10 cellular contexts compared by ENCODE assay signal in genomic region chr11:78290293-78291176, GRCh38.
A peak's percentile ranks its signal among the peaks of the same experiment; 100 is the strongest.
DNase-seq lines count a peak whose midpoint lies in the region; ATAC-seq and TF ChIP-seq lines count a peak whose summit lies in the region.
"Had no signal": no experiment of that assay in that cellular context is flagged by ENCODE, and none has a peak within 500 bp of the region (broad histone marks: within the 10 kb centered on the region; RNA-seq: fewer than 3 reads in every experiment).

No MANE protein-coding gene starts in this region.

- CTCF ChIA-PET in activated CD8-positive, alpha-beta T cell treated with anti-CD3 and anti-CD28 coated beads, Interleukin-2, amount 10 ng/mL, durations not matched to agents 7 days and 5 days (lab: Charles Lee), result no interaction called here

- intact Hi-C loops in left colon (cut with DNase I, micrococcal nuclease), result no loop called here

- ATAC-seq in activated CD8-positive, alpha-beta T cell treated with anti-CD3 and anti-CD28 coated beads, Interleukin-2, amount 10 ng/mL, durations not matched to agents 7 days and 5 days, result peak; percentile 52
- ATAC-seq in left colon, result peak; percentile 26
- no peak for ATAC-seq in GM18868 (IDR thresholded peaks at IDR 0.05; ENCODE audit: unreplicated experiment)
- no peak for ATAC-seq in GM18907 (IDR thresholded peaks at IDR 0.05; ENCODE audit: unreplicated experiment)
- no peak for ATAC-seq in HG03571 (IDR thresholded peaks at IDR 0.05; ENCODE audit: unreplicated experiment)

- no peak overlapping the region for H3K4me3 ChIP-seq in AG10803 (ENCODE audit: low read length)

- H3K4me3 Mint-ChIP-seq in activated CD8-positive, alpha-beta T cell treated with anti-CD3 and anti-CD28 coated beads, Interleukin-2, amount 10 ng/mL, durations not matched to agents 7 days and 5 days, result peak overlapping the region; percentile 29

- POLR2A ChIA-PET in activated CD8-positive, alpha-beta T cell treated with anti-CD3 and anti-CD28 coated beads, Interleukin-2, amount 10 ng/mL, durations not matched to agents 7 days and 5 days (lab: Charles Lee), result no interaction called here

- peaks cover 25% of the 10 kb centered on the region for H3K9me3 Mint-ChIP-seq in activated CD8-positive, alpha-beta T cell treated with anti-CD3 and anti-CD28 coated beads, Interleukin-2, amount 10 ng/mL, durations not matched to agents 7 days and 5 days (ENCODE audit: insufficient read depth)

- peaks cover 44% of the 10 kb centered on the region for H3K4me1 Mint-ChIP-seq in activated CD8-positive, alpha-beta T cell treated with anti-CD3 and anti-CD28 coated beads, Interleukin-2, amount 10 ng/mL, durations not matched to agents 7 days and 5 days (ENCODE audit: low read depth)

- peak; percentile 85 for DNase-seq in AG10803 (ENCODE audit: low read depth)
- peak; percentile 37 for DNase-seq in HuH-7 (ENCODE audit: low spot score)
- DNase-seq in activated CD8-positive, alpha-beta T cell treated with anti-CD3 and anti-CD28 coated beads, Interleukin-2, amount 10 ng/mL, durations not matched to agents 7 days and 5 days, result peak; percentile 67
- no peak for DNase-seq in left colon
- DNase-seq in NCI-H2107 (lab: John Stamatoyannopoulos, UW), result no peak
- DNase-seq: activated effector memory CD4-positive, alpha-beta T cell treated with anti-CD3 and anti-CD28 coated beads, Interleukin-2, amount 50 U/mL, for 16 hours; NCI-H1092 treated with DMSO at 0.1 percent for 48 hours had no signal

- TF ChIP-seq CTCF in AG10803 (conservative IDR thresholded peaks at IDR 0.05; ENCODE audit: low read length), result no peak

- H3K27ac Mint-ChIP-seq in activated CD8-positive, alpha-beta T cell treated with anti-CD3 and anti-CD28 coated beads, Interleukin-2, amount 10 ng/mL, durations not matched to agents 7 days and 5 days, result peak overlapping the region; percentile 76

- H3K27me3 Mint-ChIP-seq in activated CD8-positive, alpha-beta T cell treated with anti-CD3 and anti-CD28 coated beads, Interleukin-2, amount 10 ng/mL, durations not matched to agents 7 days and 5 days (ENCODE audit: low read depth), result no peaks in the 10 kb centered on the region

- peaks cover 50% of the 10 kb centered on the region for H3K36me3 Mint-ChIP-seq in activated CD8-positive, alpha-beta T cell treated with anti-CD3 and anti-CD28 coated beads, Interleukin-2, amount 10 ng/mL, durations not matched to agents 7 days and 5 days (ENCODE audit: low read depth)

Comparison
In these comparisons a context has a peak if more than half of its experiments do, and no peak if none do; other contexts are left out.
1. DNase-seq: peak in AG10803 (single experiment), HuH-7 (single experiment) and activated CD8-positive, alpha-beta T cell treated with anti-CD3 and anti-CD28 coated beads, Interleukin-2, amount 10 ng/mL, durations not matched to agents 7 days and 5 days (single experiment); none in left colon (0 of 2) and NCI-H2107 (single experiment).
2. ATAC-seq: peak in activated CD8-positive, alpha-beta T cell treated with anti-CD3 and anti-CD28 coated beads, Interleukin-2, amount 10 ng/mL, durations not matched to agents 7 days and 5 days (single experiment) and left colon (single experiment); none in GM18868 (single experiment), GM18907 (single experiment) and HG03571 (single experiment).